ENCODE assay signal across 1 cellular context in the genomic region with DNA sequence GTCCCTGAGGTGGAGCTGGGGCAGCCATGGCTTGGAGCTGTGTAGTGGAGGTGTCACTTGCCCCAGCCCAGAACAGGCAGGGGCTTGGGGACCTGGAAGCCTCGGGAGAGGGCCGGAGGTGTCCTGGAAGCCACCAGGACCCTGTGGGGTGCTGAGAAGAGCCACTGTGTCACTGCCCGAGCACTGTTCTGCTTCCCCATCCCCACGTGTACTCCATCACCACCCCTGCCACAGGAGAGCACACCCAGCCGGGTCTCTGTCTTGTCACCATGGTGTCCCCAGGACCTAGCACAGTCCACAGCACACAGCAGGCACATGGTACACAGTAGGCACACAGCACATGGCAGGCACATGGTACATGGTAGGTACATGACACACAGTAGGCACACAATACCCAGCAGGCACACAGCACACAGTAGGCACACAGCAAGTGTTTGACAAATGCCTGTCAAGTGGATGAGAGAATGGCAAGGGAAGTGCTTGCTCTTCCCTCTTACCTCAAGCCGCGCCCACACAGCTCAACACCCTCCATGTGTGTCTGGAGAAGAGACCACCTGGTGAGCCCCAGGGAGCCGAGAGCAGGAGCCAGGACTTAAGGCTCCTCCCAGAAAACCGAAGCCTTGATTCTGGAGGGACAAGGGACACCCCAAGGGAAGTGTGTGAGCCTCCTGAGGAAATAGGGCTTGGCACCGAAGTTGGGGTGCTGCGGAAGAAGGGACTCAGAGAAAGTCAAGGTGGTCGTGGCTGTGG.
TF ChIP-seq lines count a peak whose summit lies in the region.

No MANE protein-coding gene starts in this region.

TF ChIP-seq in HCT116, 20 proteins besides CTCF, POLR2A, EP300 and RAD21 (continued from another document):
- TF ChIP-seq CBX3 (IDR thresholded peaks at IDR 0.05; ENCODE audit: low read depth) (no peak), SIN3A (IDR thresholded peaks at IDR 0.05; ENCODE audit: low read depth) (no peak)
